ENCODE assay signal across 14 cellular contexts in genomic region chr13:88908896-88909535, GRCh38.
DNase-seq lines count a peak whose midpoint lies in the region; ATAC-seq and TF ChIP-seq lines count a peak whose summit lies in the region.
"Had no signal": no experiment of that assay in that cellular context is flagged by ENCODE, and none has a peak within 500 bp of the region (broad histone marks: within the 10 kb centered on the region; RNA-seq: fewer than 3 reads in every experiment).

No MANE protein-coding gene starts in this region.

- peaks cover 0 to 8% (median 3%) of the 10 kb centered on the region in 9 donors for H3K9me3 Mint-ChIP-seq in naive thymus-derived CD8-positive, alpha-beta T cell

- H3K36me3 Mint-ChIP-seq in naive thymus-derived CD8-positive, alpha-beta T cell: no peaks in the 10 kb centered on the region

- no peak for TF ChIP-seq CTCF in BE2C (IDR thresholded peaks at IDR 0.05; ENCODE audit: low read depth, low read length)

- H3K27me3 ChIP-seq in BE2C: no peaks in the 10 kb centered on the region
- H3K27me3 ChIP-seq: hepatocyte, uterus had no signal

- ATAC-seq in naive thymus-derived CD8-positive, alpha-beta T cell: no peak
- ATAC-seq in HG03571 (IDR thresholded peaks at IDR 0.05; ENCODE audit: unreplicated experiment) (no peak), HG03457 (IDR thresholded peaks at IDR 0.05; ENCODE audit: unreplicated experiment) (no peak)
- ATAC-seq: lower lobe of right lung had no signal

- H3K4me1 ChIP-seq in BE2C: no peaks in the 10 kb centered on the region
- H3K4me1 ChIP-seq: lower lobe of right lung, uterus had no signal

- POLR2A ChIA-PET in naive thymus-derived CD8-positive, alpha-beta T cell (lab: Charles Lee): no interaction called here

- DNase-seq in BE2C (peak; percentile 24), NCI-H1105 treated with DMSO at 0.1 percent for 48 hours (lab: John Stamatoyannopoulos, UW) (peak; percentile 83), SHP77 (lab: John Stamatoyannopoulos, UW) (peak; percentile 95), islet precursor cell (peak; percentile 52), cerebellum (ENCODE audit: low spot score) (no peak)
- DNase-seq in naive thymus-derived CD8-positive, alpha-beta T cell: no peak
- DNase-seq: activated CD4-positive, alpha-beta T cell treated with anti-CD3 and anti-CD28 coated beads for 48 hours; KG1; lower lobe of right lung; NCI-H82; uterus had no signal

- peaks cover 0 to 2% (median 0%) of the 10 kb centered on the region in 4 donors for H3K4me1 Mint-ChIP-seq in naive thymus-derived CD8-positive, alpha-beta T cell

- H3K4me3 ChIP-seq in BE2C (ENCODE audit: low read depth, low read length): no peak overlapping the region
- H3K4me3 ChIP-seq: hepatocyte, lower lobe of right lung, uterus had no signal

- H3K27me3 Mint-ChIP-seq in naive thymus-derived CD8-positive, alpha-beta T cell: no peaks in the 10 kb centered on the region

- H3K9me3 ChIP-seq in BE2C: no peaks in the 10 kb centered on the region
- H3K9me3 ChIP-seq: lower lobe of right lung, uterus had no signal

- H3K4me3 Mint-ChIP-seq in naive thymus-derived CD8-positive, alpha-beta T cell: no peak overlapping the region

- H3K27ac Mint-ChIP-seq in naive thymus-derived CD8-positive, alpha-beta T cell: no peak overlapping the region

- H3K36me3 ChIP-seq in BE2C: no peaks in the 10 kb centered on the region
- H3K36me3 ChIP-seq: lower lobe of right lung, uterus had no signal

Comparison
In these comparisons a context has a peak if more than half of its experiments do, and no peak if none do; other contexts are left out.
1. DNase-seq: peak in BE2C (single experiment), NCI-H1105 treated with DMSO at 0.1 percent for 48 hours (single experiment), SHP77 (2 of 2) and islet precursor cell (single experiment); none in cerebellum (single experiment) and naive thymus-derived CD8-positive, alpha-beta T cell (0 of 10).